ENCODE assay signal across 15 cellular contexts in the genomic region with DNA sequence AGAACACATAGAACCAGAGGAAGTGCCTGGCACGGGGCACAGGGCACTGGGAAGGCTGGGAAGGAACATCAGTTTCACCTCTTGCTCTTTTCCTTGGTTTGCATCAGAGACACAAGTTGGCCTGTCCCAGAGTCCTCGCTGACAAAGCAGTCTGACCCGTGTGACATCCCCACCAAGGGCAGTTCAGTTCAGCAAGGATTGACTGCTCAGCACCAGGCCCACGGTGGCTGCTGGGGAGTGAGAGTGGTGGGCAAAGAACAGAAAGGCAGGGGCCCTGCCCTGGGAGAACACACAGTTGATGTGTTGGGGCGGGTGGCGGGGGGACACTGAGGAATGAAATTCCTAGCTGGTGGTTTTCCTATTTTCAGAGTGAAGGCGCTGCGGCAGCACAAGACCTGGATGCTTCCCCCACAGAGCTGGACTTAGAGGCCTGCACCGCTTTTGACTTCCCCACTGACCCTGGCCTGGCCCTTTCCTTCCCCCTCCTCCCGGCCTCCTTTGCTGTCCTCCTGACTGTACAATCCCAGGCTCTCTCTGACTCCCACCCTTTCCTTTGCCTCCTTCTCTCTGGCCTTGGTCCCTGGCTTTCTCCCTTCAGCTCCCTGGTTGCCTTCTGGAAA. TPM values are rescaled to one million over a fixed set of nuclear protein-coding genes. Genes with fewer than 3 reads are reported as not detected.
DNase-seq lines count a peak whose midpoint lies in the region; ATAC-seq and TF ChIP-seq lines count a peak whose summit lies in the region.
"Had no signal": no experiment of that assay in that cellular context is flagged by ENCODE, and none has a peak within 500 bp of the region (broad histone marks: within the 10 kb centered on the region; RNA-seq: fewer than 3 reads in every experiment).

No MANE protein-coding gene starts in this region.

- H3K4me3 Mint-ChIP-seq in activated naive CD4-positive, alpha-beta T cell treated with anti-CD3 and anti-CD28 coated beads, Interleukin-2, amount 50 U/mL, for 24 hours: peak overlapping the region; percentile 39
- H3K4me3 Mint-ChIP-seq in activated CD8-positive, alpha-beta T cell treated with anti-CD3 and anti-CD28 coated beads for 36 hours: peak overlapping the region; percentile 24
- no peak overlapping the region for H3K4me3 Mint-ChIP-seq in memory B cell

- H3K36me3 ChIP-seq in thyroid gland: no peaks in the 10 kb centered on the region
- H3K36me3 ChIP-seq: cardiac muscle cell, HAP-1 had no signal

- ATAC-seq in activated CD8-positive, alpha-beta T cell treated with anti-CD3 and anti-CD28 coated beads for 36 hours: no peak
- no peak for ATAC-seq in memory B cell (ENCODE audit: low read depth)

- intact Hi-C loops in activated CD8-positive, alpha-beta T cell treated with anti-CD3 and anti-CD28 coated beads for 36 hours (cut with micrococcal nuclease): no loop called here
- intact Hi-C loops in thyroid gland (cut with DNase I): no loop called here

- no peaks in the 10 kb centered on the region for H3K9me3 Mint-ChIP-seq in activated naive CD4-positive, alpha-beta T cell treated with anti-CD3 and anti-CD28 coated beads, Interleukin-2, amount 50 U/mL, for 24 hours
- H3K9me3 Mint-ChIP-seq in activated CD8-positive, alpha-beta T cell treated with anti-CD3 and anti-CD28 coated beads for 36 hours: no peaks in the 10 kb centered on the region
- no peaks in the 10 kb centered on the region for H3K9me3 Mint-ChIP-seq in memory B cell

- TF ChIP-seq POLR2A in thyroid gland (IDR thresholded peaks at IDR 0.05): no peak

- no peaks in the 10 kb centered on the region for H3K27me3 ChIP-seq in thyroid gland
- H3K27me3 ChIP-seq: cardiac muscle cell had no signal

- H3K27ac Mint-ChIP-seq in activated naive CD4-positive, alpha-beta T cell treated with anti-CD3 and anti-CD28 coated beads, Interleukin-2, amount 50 U/mL, for 24 hours: peak overlapping the region; percentile 17
- peak overlapping the region; percentile 98 for H3K27ac Mint-ChIP-seq in activated CD8-positive, alpha-beta T cell treated with anti-CD3 and anti-CD28 coated beads for 36 hours
- peak overlapping the region; percentile 76 for H3K27ac Mint-ChIP-seq in memory B cell

- H3K4me1 Mint-ChIP-seq in activated naive CD4-positive, alpha-beta T cell treated with anti-CD3 and anti-CD28 coated beads, Interleukin-2, amount 50 U/mL, for 24 hours: peaks cover 55% of the 10 kb centered on the region
- peaks cover 78% of the 10 kb centered on the region for H3K4me1 Mint-ChIP-seq in activated CD8-positive, alpha-beta T cell treated with anti-CD3 and anti-CD28 coated beads for 36 hours (ENCODE audit: low read depth)
- H3K4me1 Mint-ChIP-seq in memory B cell: peaks cover 13% of the 10 kb centered on the region

- H3K36me3 Mint-ChIP-seq in activated naive CD4-positive, alpha-beta T cell treated with anti-CD3 and anti-CD28 coated beads, Interleukin-2, amount 50 U/mL, for 24 hours: no peaks in the 10 kb centered on the region
- H3K36me3 Mint-ChIP-seq in activated CD8-positive, alpha-beta T cell treated with anti-CD3 and anti-CD28 coated beads for 36 hours (ENCODE audit: low read depth): no peaks in the 10 kb centered on the region
- H3K36me3 Mint-ChIP-seq in memory B cell: no peaks in the 10 kb centered on the region

- CTCF ChIA-PET in activated CD8-positive, alpha-beta T cell treated with anti-CD3 and anti-CD28 coated beads for 36 hours (lab: Charles Lee): interaction anchor here (1.1 to 13.1 kb wide), 11 partner anchors 14 to 125 kb away, joined by 3 to 172 read pairs (median 11); no protein-coding TSS in a partner anchor

- H3K27me3 Mint-ChIP-seq in activated naive CD4-positive, alpha-beta T cell treated with anti-CD3 and anti-CD28 coated beads, Interleukin-2, amount 50 U/mL, for 24 hours: no peaks in the 10 kb centered on the region
- no peaks in the 10 kb centered on the region for H3K27me3 Mint-ChIP-seq in activated CD8-positive, alpha-beta T cell treated with anti-CD3 and anti-CD28 coated beads for 36 hours
- no peaks in the 10 kb centered on the region for H3K27me3 Mint-ChIP-seq in memory B cell

- H3K4me1 ChIP-seq in thyroid gland: peaks cover 34 to 47% of the 10 kb centered on the region in 2 donors

- WGBS in thyroid gland, 2 donors: 95 to 98% methylated on average over 10 of the region's 10 CpGs

- no peak for DNase-seq in activated naive CD4-positive, alpha-beta T cell treated with anti-CD3 and anti-CD28 coated beads, Interleukin-2, amount 50 U/mL, for 16 hours
- peak; percentile 36 for DNase-seq in activated CD8-positive, alpha-beta T cell treated with anti-CD3 and anti-CD28 coated beads for 36 hours
- DNase-seq in memory B cell (ENCODE audit: low spot score in 2 of 2) (no peak), thyroid gland (no peak), COR-L47 (lab: John Stamatoyannopoulos, UW) (no peak), NCI-H510A (lab: John Stamatoyannopoulos, UW) (no peak), DMS79 treated with DMSO at 0.1 percent for 48 hours (lab: John Stamatoyannopoulos, UW) (no peak)
- DNase-seq: activated CD4-positive, alpha-beta T cell treated with anti-CD3 and anti-CD28 coated beads, Interleukin-2, amount 50 U/mL, for 4 hours; foreskin fibroblast; NCI-H2081; SHP77 treated with DMSO at 0.1 percent for 48 hours had no signal

- no peak for TF ChIP-seq CTCF in activated CD8-positive, alpha-beta T cell treated with anti-CD3 and anti-CD28 coated beads for 36 hours (IDR thresholded peaks at IDR 0.05)
- no peak for TF ChIP-seq CTCF in thyroid gland (IDR thresholded peaks at IDR 0.05)

- H3K4me3 ChIP-seq in thyroid gland (replicated peaks in 1 of 3): no peak overlapping the region
- H3K4me3 ChIP-seq: cardiac muscle cell, HAP-1 had no signal

- no peaks in the 10 kb centered on the region for H3K9me3 ChIP-seq in thyroid gland
- H3K9me3 ChIP-seq: HAP-1 had no signal

- POLR2A ChIA-PET in activated CD8-positive, alpha-beta T cell treated with anti-CD3 and anti-CD28 coated beads for 36 hours (lab: Charles Lee): interaction anchor here (0.6 to 2.2 kb wide), 14 partner anchors 8 to 786 kb away, joined by 3 to 10 read pairs (median 4); a partner anchor contains a TSS

- H3K27ac ChIP-seq in thyroid gland: peak overlapping the region in 2 of 3 donors; percentile 30 to 43
- H3K27ac ChIP-seq: cardiac muscle cell had no signal

RNA-seq across cellular contexts. Expression of a gene that starts 2.2 kb away (rescaled TPM):
- 1 to 10 TPM; 3.5 to 4.7 TPM for total RNA-seq in activated CD8-positive, alpha-beta T cell treated with anti-CD3 and anti-CD28 coated beads for 36 hours
- 10 to 100 TPM in 3 of 4 donors, 1 to 10 TPM in 1; 8.5 to 24.3 (median 13.0) TPM for total RNA-seq in thyroid gland
- total RNA-seq: pulmonary artery endothelial cell had no signal

RNA-seq across cellular contexts. Expression of a gene that starts 54.8 kb away (rescaled TPM):
- total RNA-seq in activated CD8-positive, alpha-beta T cell treated with anti-CD3 and anti-CD28 coated beads for 36 hours: 10 to 100 TPM; 73.3 to 80.9 TPM
- total RNA-seq in thyroid gland: 10 to 100 TPM in 3 of 4 donors, 1 to 10 TPM in 1; 5.3 to 21.9 (median 10.6) TPM
- total RNA-seq: cardiac muscle cell had no signal

RNA-seq across cellular contexts. Expression of a gene that starts 55.0 kb away (rescaled TPM):
- not detected for total RNA-seq in activated CD8-positive, alpha-beta T cell treated with anti-CD3 and anti-CD28 coated beads for 36 hours
- total RNA-seq in thyroid gland: 100 to 1,000 TPM in 2 of 4 donors, 10 to 100 TPM in 2; 34.2 to 143 (median 88.6) TPM

Comparison
In these comparisons a context has a peak if more than half of its experiments do, and no peak if none do; other contexts are left out.
1. H3K27ac Mint-ChIP-seq: peak in every context shown above with its lines; median percentile 98 in activated CD8-positive, alpha-beta T cell treated with anti-CD3 and anti-CD28 coated beads for 36 hours; 76 in memory B cell; 17 in activated naive CD4-positive, alpha-beta T cell treated with anti-CD3 and anti-CD28 coated beads, Interleukin-2, amount 50 U/mL, for 24 hours.
2. RNA of a gene that starts 55.0 kb away (total RNA-seq): 34.2 to 143 TPM in thyroid gland; not detected in activated CD8-positive, alpha-beta T cell treated with anti-CD3 and anti-CD28 coated beads for 36 hours; every median in the first group is over 10 times any median in the second.